Comparison of ENCODE assay signal across 18 cellular contexts in the genomic region with DNA sequence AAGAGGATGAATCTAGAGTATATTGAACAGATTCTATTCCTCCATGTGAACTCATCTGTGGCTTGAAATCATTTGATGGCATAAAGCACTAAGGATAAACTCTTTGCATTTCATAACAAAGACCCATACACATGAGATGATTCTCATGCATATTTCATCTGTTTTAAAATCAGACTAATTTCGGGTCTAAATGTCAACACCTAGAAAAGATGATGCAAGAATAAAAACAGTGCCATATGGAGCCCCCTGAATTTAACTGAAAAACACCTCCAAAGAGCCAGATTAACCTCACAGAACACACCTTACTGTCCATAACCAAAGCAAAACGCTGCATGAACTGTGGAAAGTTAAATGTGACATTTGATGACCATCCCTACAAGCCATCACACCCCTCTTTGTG.
"Had no signal": no experiment of that assay in that cellular context is flagged by ENCODE, and none has a peak within 500 bp of the region (broad histone marks: within the 10 kb centered on the region; RNA-seq: fewer than 3 reads in every experiment).

No MANE protein-coding gene starts in this region.

- H3K27me3 ChIP-seq: ascending aorta, colonic mucosa, ovary, stomach had no signal

- DNase-seq: activated CD4-positive, alpha-beta T cell treated with anti-CD3 and anti-CD28 coated beads, Interleukin-2, amount 50 U/mL, for 1 hour; activated CD8-positive, alpha-beta memory T cell treated with anti-CD3 and anti-CD28 coated beads for 24 hours; activated CD8-positive, alpha-beta memory T cell treated with anti-CD3 and anti-CD28 coated beads, Interleukin-2, amount 50 U/mL, for 48 hours; activated effector memory CD4-positive, alpha-beta T cell treated with Interleukin-2 at 50 U/mL for 16 hours; activated naive CD4-positive, alpha-beta T cell treated with anti-CD3 and anti-CD28 coated beads, Interleukin-2, amount 10 ng/mL, durations not matched to agents 7 days and 5 days; activated T-cell treated with anti-CD3 and anti-CD28 coated beads, Interleukin-2, amount 50 U/mL, for 48 hours; colonic mucosa; erythroblast; foreskin melanocyte; islet precursor cell; lower lobe of right lung; naive thymus-derived CD8-positive, alpha-beta T cell; ovary; stimulated activated CD4-positive, alpha-beta T cell treated with anti-CD3 and anti-CD28 coated beads, Interleukin-4, amount 100 ng/mL, for 24 hours; stomach; T-helper 1 cell; T1000 had no signal

- H3K4me3 ChIP-seq: ascending aorta, colonic mucosa, lower lobe of right lung, ovary, stomach had no signal

- H3K9me3 ChIP-seq: ascending aorta, colonic mucosa, lower lobe of right lung, ovary, stomach had no signal

- H3K4me1 ChIP-seq: colonic mucosa had no signal

- H3K27ac ChIP-seq: colonic mucosa, lower lobe of right lung, ovary, stomach had no signal

- H3K36me3 ChIP-seq: ascending aorta, colonic mucosa, lower lobe of right lung, ovary, stomach had no signal
